In genomic region chrX:18640686-18641085, GRCh38 we compare ENCODE assay signal across 23 cellular contexts. TPM values are rescaled to one million over a fixed set of nuclear protein-coding genes. Genes with fewer than 3 reads are reported as not detected.
DNase-seq lines count a peak whose midpoint lies in the region; ATAC-seq and TF ChIP-seq lines count a peak whose summit lies in the region.
"Had no signal": no experiment of that assay in that cellular context is flagged by ENCODE, and none has a peak within 500 bp of the region (broad histone marks: within the 10 kb centered on the region; RNA-seq: fewer than 3 reads in every experiment).

No MANE protein-coding gene starts in this region.

- no TSS peak for BruUV-seq in OCI-LY7 (replicated peaks; lab: Mats Ljungman, UMichigan)

- TF ChIP-seq CTCF in WERI-Rb-1 (IDR thresholded peaks at IDR 0.05; ENCODE audit: low read depth, low read length) (no peak), OCI-LY7 (conservative IDR thresholded peaks at IDR 0.05; ENCODE audit: low read length) (no peak)

- peak; percentile 1 for DNase-seq in Ammon's horn (ENCODE audit: low spot score)
- DNase-seq in WERI-Rb-1 = peak; percentile 96
- peak; percentile 71 for DNase-seq in iPS-NIHi11 (ENCODE audit: low spot score)
- DNase-seq in OCI-M2 (lab: John Stamatoyannopoulos, UW; ENCODE audit: unreplicated experiment) = no peak
- no peak for DNase-seq in activated CD4-positive, alpha-beta T cell treated with anti-CD3 and anti-CD28 coated beads, Interleukin-2, amount 50 U/mL, for 1 hour
- DNase-seq in OCI-LY7 (ENCODE audit: low spot score) = no peak
- no peak for DNase-seq in naive thymus-derived CD8-positive, alpha-beta T cell
- DNase-seq: activated CD4-positive, alpha-beta T cell treated with anti-CD3 and anti-CD28 coated beads, Interleukin-2, amount 50 U/mL, for 4 hours; activated gamma-delta T cell; CD8-positive, alpha-beta memory T cell; DMS79 treated with DMSO at 0.1 percent for 48 hours; lower lobe of right lung; NCI-H2029 treated with DMSO at 0.1 percent for 48 hours; occipital lobe; SW 1271 had no signal

- no peaks in the 10 kb centered on the region for H4K20me1 ChIP-seq in OCI-LY7 (ENCODE audit: insufficient read depth, low read length)

- H3K9me3 ChIP-seq in HUES6 (ENCODE audit: control insufficient read depth, insufficient read depth, low read depth, low read length) = peaks cover 2% of the 10 kb centered on the region; the same call in 1 of the 2 replicates
- peaks cover 2% of the 10 kb centered on the region for H3K9me3 ChIP-seq in WERI-Rb-1 (ENCODE audit: severe bottlenecking)
- H3K9me3 ChIP-seq in OCI-LY7 (ENCODE audit: low read length) = no peaks in the 10 kb centered on the region
- H3K9me3 ChIP-seq: lower lobe of right lung, right atrium auricular region, suprapubic skin had no signal

- H3K36me3 Mint-ChIP-seq in naive thymus-derived CD8-positive, alpha-beta T cell = peaks cover 0 to 1% (median 0%) of the 10 kb centered on the region in 3 donors
- H3K36me3 Mint-ChIP-seq: CD8-positive, alpha-beta memory T cell had no signal

- H3K4me1 Mint-ChIP-seq in naive thymus-derived CD8-positive, alpha-beta T cell = no peaks in the 10 kb centered on the region
- H3K4me1 Mint-ChIP-seq: CD8-positive, alpha-beta memory T cell had no signal

- H3K27ac ChIP-seq in HUES6 (ENCODE audit: low read depth, low read length) (no peak overlapping the region), WERI-Rb-1 (peak overlapping the region; percentile 86), OCI-LY7 (ENCODE audit: low read depth, low read length, poor library complexity, severe bottlenecking) (no peak overlapping the region)
- H3K27ac ChIP-seq: lower lobe of right lung, right atrium auricular region, suprapubic skin had no signal

- CTCF ChIA-PET in OCI-LY7 (lab: Charles Lee; ENCODE audit: unreplicated experiment) = no interaction called here

- H3K4me2 ChIP-seq in OCI-LY7 (ENCODE audit: low read length) = no peak overlapping the region

- H3K4me1 ChIP-seq in HUES6 (ENCODE audit: control insufficient read depth, insufficient read depth, low read length) (peaks cover 11% of the 10 kb centered on the region), OCI-LY7 (ENCODE audit: insufficient read depth, low read length, poor library complexity, severe bottlenecking) (no peaks in the 10 kb centered on the region)
- H3K4me1 ChIP-seq: lower lobe of right lung, right atrium auricular region, suprapubic skin had no signal

- peak overlapping the region; percentile 21 for H3K9ac ChIP-seq in HUES6 (ENCODE audit: low read length)

- ATAC-seq in naive thymus-derived CD8-positive, alpha-beta T cell = no peak
- ATAC-seq: lower lobe of right lung had no signal

- intact Hi-C loops in OCI-LY7 (cut with micrococcal nuclease; ENCODE audit: unreplicated experiment) = no loop called here

- H3K36me3 ChIP-seq in HUES6 (ENCODE audit: control insufficient read depth, insufficient read depth, low read length) (no peaks in the 10 kb centered on the region), WERI-Rb-1 (peaks cover 53% of the 10 kb centered on the region), OCI-LY7 (ENCODE audit: insufficient read depth, low read length) (no peaks in the 10 kb centered on the region)
- H3K36me3 ChIP-seq: lower lobe of right lung, right atrium auricular region, suprapubic skin had no signal

- H3K4me3 ChIP-seq in HUES6 (ENCODE audit: low read depth, low read length) = peak overlapping the region; percentile 26; the same call in 1 of the 2 replicates
- no peak overlapping the region for H3K4me3 ChIP-seq in WERI-Rb-1 (ENCODE audit: low read depth, low read length)
- H3K4me3 ChIP-seq in OCI-LY7 (ENCODE audit: low read depth, low read length, poor library complexity, severe bottlenecking) = no peak overlapping the region
- H3K4me3 ChIP-seq: lower lobe of right lung, right atrium auricular region, suprapubic skin had no signal

- H3K27me3 Mint-ChIP-seq in naive thymus-derived CD8-positive, alpha-beta T cell = no peaks in the 10 kb centered on the region

- no peaks in the 10 kb centered on the region for H3K9me2 ChIP-seq in OCI-LY7 (ENCODE audit: insufficient read depth, low read length)

- no peak overlapping the region for H2AFZ ChIP-seq in OCI-LY7 (ENCODE audit: low read length)

- POLR2A ChIA-PET in OCI-LY7 (lab: Charles Lee) = no interaction called here
- POLR2A ChIA-PET in naive thymus-derived CD8-positive, alpha-beta T cell (lab: Charles Lee) = no interaction called here

- no peak overlapping the region for H3K27ac Mint-ChIP-seq in naive thymus-derived CD8-positive, alpha-beta T cell
- H3K27ac Mint-ChIP-seq: CD8-positive, alpha-beta memory T cell had no signal

- H3K79me2 ChIP-seq in OCI-LY7 (ENCODE audit: insufficient read depth, low read depth, low read length) = no peaks in the 10 kb centered on the region

- H3K27me3 ChIP-seq in HUES6 (ENCODE audit: control insufficient read depth, insufficient read depth, low read length) = no peaks in the 10 kb centered on the region
- no peaks in the 10 kb centered on the region for H3K27me3 ChIP-seq in WERI-Rb-1 (ENCODE audit: insufficient read depth, low read depth, severe bottlenecking)
- H3K27me3 ChIP-seq: right atrium auricular region, suprapubic skin had no signal

- peaks cover 0 to 2% (median 0%) of the 10 kb centered on the region in 9 donors for H3K9me3 Mint-ChIP-seq in naive thymus-derived CD8-positive, alpha-beta T cell
- H3K9me3 Mint-ChIP-seq: CD8-positive, alpha-beta memory T cell had no signal

- H3K4me3 Mint-ChIP-seq in naive thymus-derived CD8-positive, alpha-beta T cell = no peak overlapping the region
- H3K4me3 Mint-ChIP-seq: CD8-positive, alpha-beta memory T cell had no signal

RNA-seq across cellular contexts. Expression of gene RS1, which starts 31.2 kb away (rescaled TPM):
- total RNA-seq in OCI-LY7 (2014; rRNA removed; shearing (Covaris generic)) = not detected in 2 replicates
- not detected in 2 replicates for total RNA-seq in OCI-LY7 (2022)
- total RNA-seq in naive thymus-derived CD8-positive, alpha-beta T cell = not detected
- not detected for polyA plus RNA-seq in naive thymus-derived CD8-positive, alpha-beta T cell
- total RNA-seq: bronchial epithelial cell; CD8-positive, alpha-beta memory T cell; dermis microvascular lymphatic vessel endothelial cell; epithelial cell of proximal tubule; right atrium auricular region; suprapubic skin had no signal
- polyA plus RNA-seq: adipose tissue; AG04450; CD8-positive, alpha-beta memory T cell had no signal

Comparison
In these comparisons a context has a peak if more than half of its experiments do, and no peak if none do; other contexts are left out.
1. DNase-seq: peak in Ammon's horn (single experiment), WERI-Rb-1 (single experiment) and iPS-NIHi11 (single experiment); none in OCI-M2 (single experiment), activated CD4-positive, alpha-beta T cell treated with anti-CD3 and anti-CD28 coated beads, Interleukin-2, amount 50 U/mL, for 1 hour (single experiment), OCI-LY7 (single experiment) and naive thymus-derived CD8-positive, alpha-beta T cell (0 of 10).